30 cellular contexts compared by ENCODE assay signal in the genomic region with DNA sequence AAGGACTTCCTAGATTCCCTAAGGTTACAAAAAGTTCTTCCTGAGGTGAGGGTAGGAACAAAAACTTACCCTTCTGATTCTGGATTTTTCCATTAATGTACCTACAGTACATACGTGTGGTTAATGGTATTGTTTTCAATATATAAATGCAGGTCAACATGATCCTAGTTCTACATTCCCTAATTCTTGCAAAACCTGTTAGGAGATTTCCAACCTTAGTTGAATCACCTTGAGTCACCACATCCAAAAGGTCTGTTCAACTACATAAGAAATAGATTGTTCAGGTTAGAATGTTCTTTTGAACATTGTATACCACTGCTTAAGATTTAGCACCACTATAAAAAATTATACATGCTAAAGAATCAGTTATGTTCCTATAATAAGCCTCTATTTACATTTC.
"Had no signal": no experiment of that assay in that cellular context is flagged by ENCODE, and none has a peak within 500 bp of the region (broad histone marks: within the 10 kb centered on the region; RNA-seq: fewer than 3 reads in every experiment).

No MANE protein-coding gene starts in this region.

- H2AFZ ChIP-seq: PC-9 had no signal

- H3K4me1 Mint-ChIP-seq: activated B cell treated with CpG ODN at 0.5 μM for 24 hours had no signal

- ATAC-seq: activated naive CD4-positive, alpha-beta T cell treated with anti-CD3 and anti-CD28 coated beads, Interleukin-2, amount 50 U/mL, for 72 hours; activated T-cell treated with anti-CD3 and anti-CD28 coated beads, Interleukin-2, amount 50 U/mL, for 4 hours had no signal

- H3K27me3 ChIP-seq: adrenal gland, brain microvascular endothelial cell had no signal

- H3K4me2 ChIP-seq: PC-9 had no signal

- H3K9me3 ChIP-seq: adrenal gland had no signal

- H3K27me3 Mint-ChIP-seq: activated B cell treated with CpG ODN at 0.5 μM for 24 hours; activated CD4-positive, alpha-beta memory T cell treated with anti-CD3 and anti-CD28 coated beads for 36 hours had no signal

- H3K27ac Mint-ChIP-seq: activated B cell treated with CpG ODN at 0.5 μM for 24 hours; activated CD4-positive, alpha-beta memory T cell treated with anti-CD3 and anti-CD28 coated beads for 36 hours; activated naive CD4-positive, alpha-beta T cell treated with anti-CD3 and anti-CD28 coated beads for 36 hours; activated naive CD4-positive, alpha-beta T cell treated with anti-CD3 and anti-CD28 coated beads, Interleukin-2, amount 50 U/mL, for 72 hours; activated T-helper 1 cell treated with anti-CD3 and anti-CD28 coated beads, Interleukin-12 subunit alpha, Interleukin-12 subunit beta, Interleukin-2, Interleukin-4 antibody, amounts not matched to agents 30 ng/mL and 10 ng/mL and 1 ng/mL, durations not matched to agents 14 hours and 24 hours and 36 hours had no signal

- H3K36me3 Mint-ChIP-seq: activated CD4-positive, alpha-beta memory T cell treated with anti-CD3 and anti-CD28 coated beads for 36 hours; activated naive CD4-positive, alpha-beta T cell treated with anti-CD3 and anti-CD28 coated beads, Interleukin-2, amount 50 U/mL, for 72 hours had no signal

- H3K9me3 Mint-ChIP-seq: activated B cell treated with CpG ODN at 0.5 μM for 24 hours; activated CD4-positive, alpha-beta memory T cell treated with anti-CD3 and anti-CD28 coated beads for 36 hours; activated naive CD4-positive, alpha-beta T cell treated with anti-CD3 and anti-CD28 coated beads for 36 hours; activated T-helper 1 cell treated with anti-CD3 and anti-CD28 coated beads, Interleukin-12 subunit alpha, Interleukin-12 subunit beta, Interleukin-2, Interleukin-4 antibody, amounts not matched to agents 30 ng/mL and 10 ng/mL and 1 ng/mL, durations not matched to agents 14 hours and 24 hours and 36 hours had no signal

- H3K27ac ChIP-seq: adrenal gland, brain microvascular endothelial cell, PC-9, RWPE1, VCaP had no signal

- H3K4me3 ChIP-seq: adrenal gland, PC-9 had no signal

- H3K36me3 ChIP-seq: adrenal gland, brain microvascular endothelial cell had no signal

- DNase-seq: activated B cell treated with CpG ODN at 0.5 μM for 24 hours; activated CD4-positive, alpha-beta memory T cell treated with anti-CD3 and anti-CD28 coated beads for 36 hours; activated CD4-positive, alpha-beta T cell treated with anti-CD3 and anti-CD28 coated beads for 4 hours; activated CD4-positive, alpha-beta T cell treated with anti-CD3 and anti-CD28 coated beads, Interleukin-2, amount 50 U/mL, for 1 hour; activated CD4-positive, CD25-positive, alpha-beta regulatory T cell treated with anti-CD3 and anti-CD28 coated beads, Interleukin-2, amount 50 U/mL, for 72 hours; activated CD8-positive, alpha-beta memory T cell treated with anti-CD3 and anti-CD28 coated beads, Interleukin-2, amount 50 U/mL, for 4 hours; activated gamma-delta T cell treated with Interleukin-2 at 50 U/mL for 16 hours; activated naive CD4-positive, alpha-beta T cell treated with anti-CD3 and anti-CD28 coated beads for 36 hours; activated T-cell treated with anti-CD3 and anti-CD28 coated beads for 4 hours; activated T-cell treated with anti-CD3 and anti-CD28 coated beads, Interleukin-2, amount 50 U/mL, for 4 hours; adrenal gland; anterior cingulate cortex; brain microvascular endothelial cell; Kasumi-1; KBM-7; MM.1S; MV-4-11; NCI-H1092; NCI-H1436 treated with DMSO at 0.1 percent for 48 hours; NCI-H1694 treated with DMSO at 0.1 percent for 48 hours; NCI-H2029; NCI-H345; NCI-H524 treated with DMSO at 0.1 percent for 48 hours; PC-9; Right ventricle myocardium superior; SW 1271 had no signal

- H3K4me3 Mint-ChIP-seq: activated B cell treated with CpG ODN at 0.5 μM for 24 hours; activated CD4-positive, alpha-beta memory T cell treated with anti-CD3 and anti-CD28 coated beads for 36 hours; activated naive CD4-positive, alpha-beta T cell treated with anti-CD3 and anti-CD28 coated beads for 36 hours; activated T-cell treated with anti-CD3 and anti-CD28 coated beads, Interleukin-2, amount 50 U/mL, for 4 hours; activated T-helper 1 cell treated with anti-CD3 and anti-CD28 coated beads, Interleukin-12 subunit alpha, Interleukin-12 subunit beta, Interleukin-2, Interleukin-4 antibody, amounts not matched to agents 30 ng/mL and 10 ng/mL and 1 ng/mL, durations not matched to agents 14 hours and 24 hours and 36 hours had no signal
